Comparison of ENCODE assay signal across 13 cellular contexts in the genomic region with DNA sequence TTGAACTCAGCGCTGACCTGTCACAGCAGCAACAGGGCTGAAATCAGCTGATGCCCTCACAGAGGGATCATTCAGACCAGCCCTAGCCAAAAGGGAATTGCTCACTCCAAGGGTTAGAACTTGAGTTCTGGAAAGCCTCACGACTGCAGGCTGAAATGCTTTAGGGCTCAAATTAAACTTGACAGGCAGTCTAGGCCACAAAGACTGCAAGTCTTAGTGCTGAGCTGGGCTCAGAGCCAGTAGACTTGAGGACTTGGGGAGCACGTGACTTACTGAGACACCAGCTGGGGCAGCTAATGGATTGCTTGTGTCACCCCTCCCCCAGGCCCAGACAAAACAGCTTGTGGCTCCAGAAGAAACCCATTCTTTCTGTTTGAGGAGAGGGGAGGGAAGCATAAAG.
A peak's percentile ranks its signal among the peaks of the same experiment; 100 is the strongest.
DNase-seq lines count a peak whose midpoint lies in the region; ATAC-seq and TF ChIP-seq lines count a peak whose summit lies in the region.
"Had no signal": no experiment of that assay in that cellular context is flagged by ENCODE, and none has a peak within 500 bp of the region (broad histone marks: within the 10 kb centered on the region; RNA-seq: fewer than 3 reads in every experiment).

No MANE protein-coding gene starts in this region.

- H3K27ac Mint-ChIP-seq in MCF 10A (ENCODE audit: low read depth, unreplicated experiment) = no peak overlapping the region
- no peak overlapping the region for H3K27ac Mint-ChIP-seq in naive thymus-derived CD8-positive, alpha-beta T cell
- H3K27ac Mint-ChIP-seq: activated naive CD4-positive, alpha-beta T cell treated with anti-CD3 and anti-CD28 coated beads, Interleukin-2, amount 50 U/mL, for 24 hours had no signal

- TF ChIP-seq POLR2A in stomach (IDR thresholded peaks at IDR 0.05) = no peak

- no TSS peak for BruUV-seq in MCF 10A (replicated peaks; lab: Mats Ljungman, UMichigan)

- H3K36me3 ChIP-seq in stomach = no peaks in the 10 kb centered on the region
- H3K36me3 ChIP-seq: esophagus squamous epithelium had no signal

- H3K27me3 Mint-ChIP-seq in MCF 10A (ENCODE audit: insufficient read depth, unreplicated experiment) = peaks cover 62% of the 10 kb centered on the region
- no peaks in the 10 kb centered on the region for H3K27me3 Mint-ChIP-seq in naive thymus-derived CD8-positive, alpha-beta T cell
- H3K27me3 Mint-ChIP-seq: activated naive CD4-positive, alpha-beta T cell treated with anti-CD3 and anti-CD28 coated beads, Interleukin-2, amount 50 U/mL, for 24 hours had no signal

- no peaks in the 10 kb centered on the region for H3K9me3 Mint-ChIP-seq in MCF 10A (ENCODE audit: unreplicated experiment)
- H3K9me3 Mint-ChIP-seq in naive thymus-derived CD8-positive, alpha-beta T cell = peaks cover 0 to 4% (median 0%) of the 10 kb centered on the region in 9 donors
- H3K9me3 Mint-ChIP-seq: activated naive CD4-positive, alpha-beta T cell treated with anti-CD3 and anti-CD28 coated beads, Interleukin-2, amount 50 U/mL, for 24 hours had no signal

- TF ChIP-seq CTCF in MCF 10A (IDR thresholded peaks at IDR 0.05; ENCODE audit: unreplicated experiment) = no peak
- no peak for TF ChIP-seq CTCF in stomach (IDR thresholded peaks at IDR 0.05)

- no peak for TF ChIP-seq EP300 in stomach (IDR thresholded peaks at IDR 0.05)

- intact Hi-C loops in MCF 10A (cut with micrococcal nuclease) (no loop called here), stomach (cut with DNase I; ENCODE audit: low total_unique reads) (no loop called here), sciatic nerve (cut with DNase I) (no loop called here)

- H3K36me3 Mint-ChIP-seq in MCF 10A (ENCODE audit: insufficient read depth, unreplicated experiment) = peaks cover 4% of the 10 kb centered on the region
- H3K36me3 Mint-ChIP-seq in naive thymus-derived CD8-positive, alpha-beta T cell = no peaks in the 10 kb centered on the region
- H3K36me3 Mint-ChIP-seq: activated naive CD4-positive, alpha-beta T cell treated with anti-CD3 and anti-CD28 coated beads, Interleukin-2, amount 50 U/mL, for 24 hours had no signal

- POLR2A ChIA-PET in MCF 10A (lab: Yijun Ruan, JAX) = no interaction called here
- POLR2A ChIA-PET in naive thymus-derived CD8-positive, alpha-beta T cell (lab: Charles Lee) = no interaction called here

- 30 to 47% (median 36%) methylated on average over 3 of the region's 3 CpGs for WGBS in stomach, 5 donors

- H3K27me3 ChIP-seq in stomach = no peaks in the 10 kb centered on the region
- H3K27me3 ChIP-seq: esophagus squamous epithelium had no signal

- CTCF ChIA-PET in MCF 10A (lab: Yijun Ruan, JAX) = interaction anchor here (0.6 kb wide), 1 partner anchor 692 kb away, joined by 3 read pairs; no protein-coding TSS in a partner anchor

- no peak overlapping the region for H3K27ac ChIP-seq in stomach
- H3K27ac ChIP-seq: esophagus squamous epithelium had no signal

- ATAC-seq in naive thymus-derived CD8-positive, alpha-beta T cell = no peak
- no peak for ATAC-seq in sciatic nerve

- H3K4me3 Mint-ChIP-seq in MCF 10A (ENCODE audit: unreplicated experiment) = no peak overlapping the region
- no peak overlapping the region for H3K4me3 Mint-ChIP-seq in naive thymus-derived CD8-positive, alpha-beta T cell
- H3K4me3 Mint-ChIP-seq: activated naive CD4-positive, alpha-beta T cell treated with anti-CD3 and anti-CD28 coated beads, Interleukin-2, amount 50 U/mL, for 24 hours had no signal

- DNase-seq in DMS53 (lab: John Stamatoyannopoulos, UW) (peak; percentile 7), DMS53 treated with DMSO at 0.1 percent for 48 hours (lab: John Stamatoyannopoulos, UW; ENCODE audit: unreplicated experiment) (no peak), MCF 10A (ENCODE audit: unreplicated experiment) (peak; percentile 25), iPS-NIHi7 (ENCODE audit: extremely low spot score) (peak; percentile 12), stomach (peak; percentile 28), AG08396 (ENCODE audit: low spot score) (no peak), sciatic nerve (ENCODE audit: low spot score) (no peak)
- DNase-seq in naive thymus-derived CD8-positive, alpha-beta T cell = no peak
- DNase-seq: activated CD4-positive, alpha-beta T cell treated with anti-CD3 and anti-CD28 coated beads for 1 hour; esophagus squamous epithelium; KG1; stimulated activated CD4-positive, alpha-beta T cell treated with anti-CD3 and anti-CD28 coated beads, Interleukin-4, amount 100 ng/mL, for 4 hours had no signal

- peaks cover 0 to 5% (median 0%) of the 10 kb centered on the region in 4 donors for H3K4me1 ChIP-seq in stomach
- H3K4me1 ChIP-seq: esophagus squamous epithelium had no signal

- H3K9me3 ChIP-seq in stomach = no peaks in the 10 kb centered on the region
- H3K9me3 ChIP-seq: esophagus squamous epithelium had no signal

- no peak overlapping the region for H3K4me3 ChIP-seq in stomach
- H3K4me3 ChIP-seq: esophagus squamous epithelium had no signal

- no peaks in the 10 kb centered on the region for H3K4me1 Mint-ChIP-seq in MCF 10A (ENCODE audit: insufficient read depth, unreplicated experiment)
- no peaks in the 10 kb centered on the region for H3K4me1 Mint-ChIP-seq in naive thymus-derived CD8-positive, alpha-beta T cell
- H3K4me1 Mint-ChIP-seq: activated naive CD4-positive, alpha-beta T cell treated with anti-CD3 and anti-CD28 coated beads, Interleukin-2, amount 50 U/mL, for 24 hours had no signal

Comparison
In these comparisons a context has a peak if more than half of its experiments do, and no peak if none do; other contexts are left out.
1. DNase-seq: peak in DMS53 (single experiment), MCF 10A (single experiment), iPS-NIHi7 (single experiment) and stomach (single experiment); none in DMS53 treated with DMSO at 0.1 percent for 48 hours (single experiment), AG08396 (single experiment), naive thymus-derived CD8-positive, alpha-beta T cell (0 of 10) and sciatic nerve (single experiment).